ENCODE assay signal across 1 cellular context in the genomic region with DNA sequence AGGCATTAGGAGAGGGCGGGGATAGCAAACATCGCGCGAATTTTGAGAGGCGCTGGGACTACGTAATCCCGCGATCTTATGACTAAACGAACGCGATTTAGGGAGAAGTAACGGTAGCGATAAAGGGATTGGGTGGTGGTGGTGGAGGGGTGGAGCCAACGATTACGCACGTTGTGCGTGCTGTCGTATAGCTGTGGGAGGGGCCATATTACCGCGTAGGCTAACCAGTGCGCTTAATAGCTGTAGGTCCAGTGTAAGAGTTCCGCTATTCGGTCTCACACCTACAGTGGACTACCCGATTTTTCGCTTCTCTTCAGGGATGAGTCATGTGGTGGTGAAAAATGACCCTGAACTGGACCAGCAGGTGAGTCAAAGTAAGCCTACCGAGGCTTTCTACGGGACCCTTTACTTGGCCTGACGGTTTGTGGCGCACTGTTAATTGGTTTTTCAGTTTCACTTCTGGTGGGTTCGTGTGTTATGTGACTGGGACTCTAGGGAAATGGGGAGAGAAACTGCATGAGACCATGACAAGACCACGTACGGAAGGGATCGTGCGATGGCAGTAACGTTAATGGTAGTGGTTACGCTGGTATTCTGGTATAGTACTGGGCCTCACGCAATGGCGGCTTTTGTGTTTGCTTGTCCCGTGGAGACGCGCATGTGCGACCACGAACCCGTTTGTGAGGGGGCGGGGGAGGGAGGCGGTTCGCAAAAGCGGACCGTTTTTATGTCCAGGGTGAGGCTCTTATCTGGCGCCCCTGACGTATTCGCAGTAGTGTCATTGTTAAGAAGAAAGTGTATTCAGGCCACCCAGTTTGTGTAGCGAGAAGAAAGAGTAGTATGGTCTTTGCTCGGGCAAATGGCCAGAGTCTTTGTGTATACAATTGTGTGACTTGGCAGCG.
TF ChIP-seq lines count a peak whose summit lies in the region.

A gene (plus strand): TSS at position 251 of the 902 bp plus-strand sequence. CDS start 69 bp downstream, at position 320.

TF ChIP-seq in endothelial cell of umbilical vein, 7 proteins besides CTCF, POLR2A, EP300 and RAD21 (continued from another document):
- TF ChIP-seq MYC (IDR thresholded peaks at IDR 0.05; ENCODE audit: low read depth, low read length) (no peak), EZH2 (IDR thresholded peaks at IDR 0.05; ENCODE audit: borderline replicate concordance, low read depth, low read length, severe bottlenecking) (no peak)
- TF ChIP-seq, protein P1, sequence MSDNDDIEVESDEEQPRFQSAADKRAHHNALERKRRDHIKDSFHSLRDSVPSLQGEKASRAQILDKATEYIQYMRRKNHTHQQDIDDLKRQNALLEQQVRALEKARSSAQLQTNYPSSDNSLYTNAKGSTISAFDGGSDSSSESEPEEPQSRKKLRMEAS (IDR thresholded peaks at IDR 0.05; ENCODE audit: insufficient read depth, insufficient read length): no peak
